Comparison of ENCODE assay signal across 8 cellular contexts in the genomic region with DNA sequence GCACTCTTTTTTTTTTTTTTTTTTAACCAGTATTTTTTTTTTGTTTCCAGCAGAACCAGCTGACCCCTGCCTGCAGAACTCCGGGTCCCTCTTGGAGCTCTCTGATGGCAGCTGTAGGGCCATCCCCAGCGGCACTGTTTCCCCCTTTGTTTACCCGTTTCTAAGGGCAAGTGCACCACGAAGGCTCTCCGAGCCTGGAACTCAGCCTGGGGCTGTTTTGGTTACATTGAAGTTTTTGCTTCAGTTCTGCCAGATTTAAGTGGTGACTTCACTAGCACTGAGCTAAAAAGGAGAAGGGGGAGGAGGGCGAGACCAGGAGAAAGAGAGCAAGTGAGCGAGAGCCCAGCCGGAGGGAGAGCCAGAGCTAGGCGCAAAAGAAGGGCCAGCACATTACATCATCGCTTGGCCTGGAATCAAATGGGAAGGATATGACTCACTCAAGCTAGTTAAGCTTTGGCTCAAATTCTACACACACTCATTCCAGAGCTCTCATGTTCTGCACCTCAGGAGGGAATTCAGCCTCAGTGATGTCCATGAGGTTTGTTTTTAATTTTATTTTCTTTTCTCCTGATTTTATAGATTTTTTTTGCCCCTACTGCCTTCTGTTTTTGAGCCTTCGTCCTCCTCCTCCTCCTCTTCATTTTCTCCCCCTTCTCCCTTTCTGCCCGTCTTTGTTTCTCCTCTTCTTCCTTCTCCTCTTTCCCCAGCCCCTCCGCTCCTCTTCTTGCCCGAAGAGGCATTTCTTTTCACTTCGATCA.
A peak's percentile ranks its signal among the peaks of the same experiment; 100 is the strongest.
DNase-seq lines count a peak whose midpoint lies in the region; FAIRE-seq and TF ChIP-seq lines count a peak whose summit lies in the region.

No MANE protein-coding gene starts in this region.

- H3K36me3 ChIP-seq in OCI-LY1 (ENCODE audit: insufficient read depth, low read length), result peaks cover 14% of the 10 kb centered on the region

- no peaks in the 10 kb centered on the region for H3K9me3 Mint-ChIP-seq in activated naive CD4-positive, alpha-beta T cell treated with anti-CD3 and anti-CD28 coated beads for 36 hours
- H3K9me3 Mint-ChIP-seq in activated naive CD4-positive, alpha-beta T cell treated with anti-CD3 and anti-CD28 coated beads, Interleukin-2, amount 10 ng/mL, durations not matched to agents 7 days and 5 days, result no peaks in the 10 kb centered on the region

- DNase-seq in activated naive CD4-positive, alpha-beta T cell treated with anti-CD3 and anti-CD28 coated beads for 36 hours, result peak; percentile 40
- DNase-seq in activated naive CD4-positive, alpha-beta T cell treated with anti-CD3 and anti-CD28 coated beads, Interleukin-2, amount 10 ng/mL, durations not matched to agents 7 days and 5 days, result no peak
- DNase-seq in HL-60 (ENCODE audit: low read depth in 1 of 2, low spot score in 1 of 2) (peak; percentile 57 to 65), cerebellum (ENCODE audit: low spot score) (peak; percentile 93), skeletal muscle cell (ENCODE audit: low read depth) (peak; percentile 98), GM19238 (ENCODE audit: insufficient read length, low spot score) (no peak)

- H3K4me3 Mint-ChIP-seq in activated naive CD4-positive, alpha-beta T cell treated with anti-CD3 and anti-CD28 coated beads for 36 hours, result no peak overlapping the region
- no peak overlapping the region for H3K4me3 Mint-ChIP-seq in activated naive CD4-positive, alpha-beta T cell treated with anti-CD3 and anti-CD28 coated beads, Interleukin-2, amount 10 ng/mL, durations not matched to agents 7 days and 5 days

- H3K36me3 Mint-ChIP-seq in activated naive CD4-positive, alpha-beta T cell treated with anti-CD3 and anti-CD28 coated beads for 36 hours (ENCODE audit: low read depth), result no peaks in the 10 kb centered on the region
- H3K36me3 Mint-ChIP-seq in activated naive CD4-positive, alpha-beta T cell treated with anti-CD3 and anti-CD28 coated beads, Interleukin-2, amount 10 ng/mL, durations not matched to agents 7 days and 5 days, result no peaks in the 10 kb centered on the region

- H3K4me1 Mint-ChIP-seq in activated naive CD4-positive, alpha-beta T cell treated with anti-CD3 and anti-CD28 coated beads for 36 hours (ENCODE audit: low read depth), result no peaks in the 10 kb centered on the region
- H3K4me1 Mint-ChIP-seq in activated naive CD4-positive, alpha-beta T cell treated with anti-CD3 and anti-CD28 coated beads, Interleukin-2, amount 10 ng/mL, durations not matched to agents 7 days and 5 days, result no peaks in the 10 kb centered on the region

- H3F3A ChIP-seq in OCI-LY1 (ENCODE audit: insufficient read depth, low read length), result no peaks in the 10 kb centered on the region

- peaks cover 27% of the 10 kb centered on the region for H3K4me1 ChIP-seq in OCI-LY1 (ENCODE audit: insufficient read depth, low read length, severe bottlenecking)

- H2AFZ ChIP-seq in OCI-LY1 (ENCODE audit: low read length), result no peak overlapping the region

- H4K20me1 ChIP-seq in OCI-LY1 (ENCODE audit: insufficient read depth, low read length), result peaks cover 2% of the 10 kb centered on the region; the same call in 1 of the 2 replicates

- no peaks in the 10 kb centered on the region for H3K9me3 ChIP-seq in OCI-LY1 (ENCODE audit: low read length)

- H3K4me2 ChIP-seq in OCI-LY1 (ENCODE audit: low read length), result peak overlapping the region; percentile 28; the same call in 1 of the 2 replicates

- no peak overlapping the region; the same call in 1 of the 2 replicates for H3K27ac ChIP-seq in HL-60 (replicated peaks)
- H3K27ac ChIP-seq in OCI-LY1 (ENCODE audit: low read depth, low read length, poor library complexity, severe bottlenecking), result no peak overlapping the region

- intact Hi-C loops in activated naive CD4-positive, alpha-beta T cell treated with anti-CD3 and anti-CD28 coated beads for 36 hours (cut with micrococcal nuclease), result loop anchor here (5.0 kb wide), 1 partner anchor 389 kb away; no protein-coding TSS in a partner anchor

- FAIRE-seq in islet of Langerhans (lab: Jason Lieb, UNC), result peak; percentile 96

- H3K9me2 ChIP-seq in OCI-LY1 (ENCODE audit: low read depth, low read length), result no peaks in the 10 kb centered on the region

- H3K27me3 ChIP-seq in HL-60 (ENCODE audit: insufficient read depth, poor library complexity, severe bottlenecking), result no peaks in the 10 kb centered on the region
- no peaks in the 10 kb centered on the region for H3K27me3 ChIP-seq in OCI-LY1 (ENCODE audit: insufficient read depth, low read length)

- no peak for TF ChIP-seq CTCF in HL-60 (IDR thresholded peaks at IDR 0.05; ENCODE audit: insufficient read depth, low read length)
- no peak for TF ChIP-seq CTCF in OCI-LY1 (IDR thresholded peaks at IDR 0.05; ENCODE audit: low read length)

- CTCF ChIA-PET in activated naive CD4-positive, alpha-beta T cell treated with anti-CD3 and anti-CD28 coated beads for 36 hours (lab: Charles Lee), result interaction anchor here (0.6 to 1.4 kb wide), 2 partner anchors 28 to 297 kb away, joined by 3 to 5 read pairs; no protein-coding TSS in a partner anchor
- CTCF ChIA-PET in activated naive CD4-positive, alpha-beta T cell treated with anti-CD3 and anti-CD28 coated beads, Interleukin-2, amount 10 ng/mL, durations not matched to agents 7 days and 5 days (lab: Charles Lee), result no interaction called here

- H3K27me3 Mint-ChIP-seq in activated naive CD4-positive, alpha-beta T cell treated with anti-CD3 and anti-CD28 coated beads for 36 hours (ENCODE audit: low read depth), result peaks cover 24% of the 10 kb centered on the region
- peaks cover 9% of the 10 kb centered on the region for H3K27me3 Mint-ChIP-seq in activated naive CD4-positive, alpha-beta T cell treated with anti-CD3 and anti-CD28 coated beads, Interleukin-2, amount 10 ng/mL, durations not matched to agents 7 days and 5 days

- no peaks in the 10 kb centered on the region for H3K79me2 ChIP-seq in OCI-LY1 (ENCODE audit: insufficient read depth, low read length)

- no peak overlapping the region for H3K9ac ChIP-seq in OCI-LY1 (ENCODE audit: low read length)

- no peak overlapping the region for H3K27ac Mint-ChIP-seq in activated naive CD4-positive, alpha-beta T cell treated with anti-CD3 and anti-CD28 coated beads for 36 hours
- no peak overlapping the region for H3K27ac Mint-ChIP-seq in activated naive CD4-positive, alpha-beta T cell treated with anti-CD3 and anti-CD28 coated beads, Interleukin-2, amount 10 ng/mL, durations not matched to agents 7 days and 5 days

- H3K4me3 ChIP-seq in HL-60 (replicated peaks; ENCODE audit: insufficient read depth, low read length) (peak overlapping the region; percentile 0; the same call in 1 of the 2 replicates), OCI-LY1 (ENCODE audit: low read depth, low read length, poor library complexity, severe bottlenecking) (no peak overlapping the region), skeletal muscle cell (ENCODE audit: low read depth, low read length) (peak overlapping the region; percentile 60)

Comparison
In these comparisons a context has a peak if more than half of its experiments do, and no peak if none do; other contexts are left out.
1. DNase-seq: peak in activated naive CD4-positive, alpha-beta T cell treated with anti-CD3 and anti-CD28 coated beads for 36 hours (single experiment), HL-60 (2 of 2), cerebellum (single experiment) and skeletal muscle cell (single experiment); none in activated naive CD4-positive, alpha-beta T cell treated with anti-CD3 and anti-CD28 coated beads, Interleukin-2, amount 10 ng/mL, durations not matched to agents 7 days and 5 days (single experiment) and GM19238 (single experiment).